Comparison of ENCODE assay signal across 13 cellular contexts in genomic region chr3:113057117-113057516, GRCh38.
DNase-seq lines count a peak whose midpoint lies in the region; ATAC-seq, FAIRE-seq and TF ChIP-seq lines count a peak whose summit lies in the region.
"Had no signal": no experiment of that assay in that cellular context is flagged by ENCODE, and none has a peak within 500 bp of the region (broad histone marks: within the 10 kb centered on the region; RNA-seq: fewer than 3 reads in every experiment).

No MANE protein-coding gene starts in this region.

- in situ Hi-C loops in KBM-7 (cut with MboI; ENCODE audit: low pct_unique_long_range_greater_than_20kb, low sequenced_read_pairs) = loop anchor here (10.0 kb wide), 1 partner anchor 228 kb away; no protein-coding TSS in a partner anchor

- FAIRE-seq in GM18507 (lab: Jason Lieb, UNC) = peak; percentile 83
- FAIRE-seq: islet of Langerhans, urothelium cell line had no signal

- DNase-seq in GM18507 (ENCODE audit: extremely low spot score, insufficient read length, low read depth) = peak; percentile 8
- DNase-seq in NCI-H526 (lab: John Stamatoyannopoulos, UW) = peak; percentile 10 to 52
- no peak for DNase-seq in NCI-H2196 treated with DMSO at 0.1 percent for 48 hours (lab: John Stamatoyannopoulos, UW; ENCODE audit: unreplicated experiment)
- no peak for DNase-seq in COR-L47 (lab: John Stamatoyannopoulos, UW)
- DNase-seq in omental fat pad (ENCODE audit: low spot score) = no peak
- no peak for DNase-seq in KBM-7
- DNase-seq: brain microvascular endothelial cell, NCI-H748 treated with DMSO at 0.1 percent for 48 hours, posterior cingulate gyrus had no signal

- ATAC-seq in GM19463 (IDR thresholded peaks at IDR 0.05; ENCODE audit: unreplicated experiment) (peak; percentile 83), HG02943 (IDR thresholded peaks at IDR 0.05; ENCODE audit: low read depth, unreplicated experiment) (peak; percentile 58), omental fat pad (ENCODE audit: low FRiP score) (no peak)

- no peak for TF ChIP-seq CTCF in omental fat pad (IDR thresholded peaks at IDR 0.05)

Comparison
In these comparisons a context has a peak if more than half of its experiments do, and no peak if none do; other contexts are left out.
1. DNase-seq: peak in GM18507 (single experiment) and NCI-H526 (2 of 2); none in NCI-H2196 treated with DMSO at 0.1 percent for 48 hours (single experiment), COR-L47 (single experiment), omental fat pad (single experiment) and KBM-7 (single experiment).